Comparison of ENCODE assay signal across 19 cellular contexts in genomic region chr1:169345500-169345899, GRCh38. TPM values are rescaled to one million over a fixed set of nuclear protein-coding genes. Genes with fewer than 3 reads are reported as not detected.
DNase-seq lines count a peak whose midpoint lies in the region; FAIRE-seq and TF ChIP-seq lines count a peak whose summit lies in the region.
"Had no signal": no experiment of that assay in that cellular context is flagged by ENCODE, and none has a peak within 500 bp of the region (broad histone marks: within the 10 kb centered on the region; RNA-seq: fewer than 3 reads in every experiment).

No MANE protein-coding gene starts in this region.

- H3K36me3 ChIP-seq in endodermal cell (ENCODE audit: control insufficient read depth, insufficient read depth, low read length), result peaks cover 4% of the 10 kb centered on the region

- WGBS in endodermal cell (ENCODE audit: insufficient coverage in 1 of 2, insufficient read length in 1 of 2), 2 experiments, result 98 to 100% methylated on average over 1 of the region's 1 CpG

- TF ChIP-seq POLR2A in H54 (IDR thresholded peaks at IDR 0.05; ENCODE audit: low read depth, low read length), result no peak

- no peak overlapping the region for H3K27ac ChIP-seq in endodermal cell (ENCODE audit: low read depth, low read length)
- H3K27ac ChIP-seq: C4-2B, GM23248, HL-60 had no signal

- H3K4me1 Mint-ChIP-seq in endodermal cell, result peaks cover 12% of the 10 kb centered on the region
- no peaks in the 10 kb centered on the region for H3K4me1 Mint-ChIP-seq in nephron progenitor cell

- H3K4me1 ChIP-seq in endodermal cell (ENCODE audit: control insufficient read depth, insufficient read depth, low read length), result no peaks in the 10 kb centered on the region

- DNase-seq in D721Med (ENCODE audit: insufficient read length, low spot score), result no peak
- DNase-seq in H54 (ENCODE audit: insufficient read length, low spot score), result no peak
- no peak for DNase-seq in endodermal cell
- DNase-seq in nephron progenitor cell, result no peak
- DNase-seq in stimulated activated CD4-positive, alpha-beta T cell treated with anti-CD3 and anti-CD28 coated beads, Interleukin-12 subunit alpha, Interleukin-12 subunit beta, amount 100 ng/mL, for 4 hours, result no peak
- DNase-seq in activated CD4-positive, CD25-positive, alpha-beta regulatory T cell treated with anti-CD3 and anti-CD28 coated beads, Interleukin-2, amount 50 U/mL, for 72 hours, result no peak
- no peak for DNase-seq in anterior cingulate cortex (lab: John Stamatoyannopoulos, UW)
- DNase-seq: AML-193; CD4-positive, alpha-beta T cell; DMS79 treated with DMSO at 0.1 percent for 48 hours; GF-D8; GM23248; HCEC 1CT; IMR-90; KBM-7 had no signal

- TF ChIP-seq CTCF in D721Med (IDR thresholded peaks at IDR 0.05; ENCODE audit: insufficient read depth, missing control alignments) (no peak), endodermal cell (conservative IDR thresholded peaks at IDR 0.05) (no peak), nephron progenitor cell (IDR thresholded peaks at IDR 0.05) (no peak)

- H3K9me3 ChIP-seq in endodermal cell (ENCODE audit: control insufficient read depth, low read length), result peaks cover 17% of the 10 kb centered on the region
- H3K9me3 ChIP-seq: A549 had no signal

- FAIRE-seq in D721Med (lab: Jason Lieb, UNC), result peak; percentile 44
- FAIRE-seq in H54 (lab: Jason Lieb, UNC), result peak; percentile 11
- FAIRE-seq: A549, GM12878 had no signal

- H3K4me3 ChIP-seq in endodermal cell (ENCODE audit: low read length), result peak overlapping the region; percentile 12
- H3K4me3 ChIP-seq: A549, GM12878, GM23248 had no signal

- H3K4me3 Mint-ChIP-seq in endodermal cell, result no peak overlapping the region
- H3K4me3 Mint-ChIP-seq in nephron progenitor cell, result no peak overlapping the region
- H3K4me3 Mint-ChIP-seq: CD4-positive, alpha-beta T cell had no signal

- no peak overlapping the region for H3K9ac ChIP-seq in endodermal cell (ENCODE audit: extremely low read depth, low read length, poor library complexity, severe bottlenecking)
- H3K9ac ChIP-seq: GM23248 had no signal

- peaks cover 14% of the 10 kb centered on the region for H3K9me3 Mint-ChIP-seq in endodermal cell
- H3K9me3 Mint-ChIP-seq in nephron progenitor cell, result peaks cover 9% of the 10 kb centered on the region
- H3K9me3 Mint-ChIP-seq: CD4-positive, alpha-beta T cell had no signal

- H3K27ac Mint-ChIP-seq in endodermal cell, result no peak overlapping the region
- H3K27ac Mint-ChIP-seq in nephron progenitor cell, result peak overlapping the region; percentile 4
- H3K27ac Mint-ChIP-seq: CD4-positive, alpha-beta T cell had no signal

- H3K27me3 Mint-ChIP-seq in endodermal cell (ENCODE audit: insufficient read depth) (no peaks in the 10 kb centered on the region), nephron progenitor cell (ENCODE audit: low read depth, poor library complexity) (no peaks in the 10 kb centered on the region)
- H3K27me3 Mint-ChIP-seq: CD4-positive, alpha-beta T cell had no signal

- H3K36me3 Mint-ChIP-seq in endodermal cell (ENCODE audit: low read depth) (peaks cover 8% of the 10 kb centered on the region), nephron progenitor cell (ENCODE audit: low read depth) (peaks cover 11% of the 10 kb centered on the region)

- H3K27me3 ChIP-seq in endodermal cell (ENCODE audit: control insufficient read depth, insufficient read depth, low read length, poor library complexity, severe bottlenecking), result no peaks in the 10 kb centered on the region

RNA-seq across cellular contexts. Expression of gene NME7, which starts 22.1 kb away (rescaled TPM):
- 10 to 100 TPM; 28.1 to 32.3 TPM for total RNA-seq in endodermal cell
- 29.2 TPM for polyA plus RNA-seq in endodermal cell (2013, experiment 1 of 2)
- polyA plus RNA-seq in endodermal cell (2013, experiment 2 of 2), result 38.8 TPM

RNA-seq across cellular contexts. Expression of gene BLZF1, which starts 22.5 kb away (rescaled TPM):
- 10 to 100 TPM; 16.8 to 18.4 TPM for total RNA-seq in endodermal cell
- polyA plus RNA-seq in endodermal cell (2013, experiment 1 of 2), result 14.2 TPM
- polyA plus RNA-seq in endodermal cell (2013, experiment 2 of 2), result 12.9 TPM
